Comparison of ENCODE assay signal across 9 cellular contexts in the genomic region with DNA sequence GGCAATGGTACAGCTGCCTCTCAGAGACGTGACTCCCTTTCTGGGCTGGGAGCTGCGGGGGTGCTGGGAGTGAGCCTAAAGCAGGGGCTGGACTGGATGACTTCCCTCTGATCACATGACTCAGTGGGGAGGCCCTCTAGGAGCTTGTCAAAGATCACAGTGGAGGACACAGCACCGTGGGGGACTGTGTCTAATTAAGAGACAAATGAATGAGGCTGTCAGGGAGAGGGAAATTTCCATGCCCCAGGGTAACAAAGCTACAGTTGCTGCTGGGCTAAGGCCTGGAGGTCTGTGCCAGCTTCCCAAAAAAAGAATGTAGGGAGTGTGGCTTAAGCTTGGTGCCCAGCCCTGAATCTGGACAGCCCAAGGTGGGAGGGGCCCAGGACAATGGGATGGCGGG.
DNase-seq lines count a peak whose midpoint lies in the region; ATAC-seq, FAIRE-seq and TF ChIP-seq lines count a peak whose summit lies in the region.
"Had no signal": no experiment of that assay in that cellular context is flagged by ENCODE, and none has a peak within 500 bp of the region (broad histone marks: within the 10 kb centered on the region; RNA-seq: fewer than 3 reads in every experiment).

No MANE protein-coding gene starts in this region.

- H3K79me2 ChIP-seq in PC-9 (ENCODE audit: low read depth): no peaks in the 10 kb centered on the region

- H3K4me1 ChIP-seq in esophagus muscularis mucosa: peaks cover 20 to 40% (median 35%) of the 10 kb centered on the region in 4 donors
- peaks cover 30% of the 10 kb centered on the region for H3K4me1 ChIP-seq in PC-9 (replicated peaks; ENCODE audit: insufficient read depth)
- H3K4me1 ChIP-seq in CD8-positive, alpha-beta memory T cell (ENCODE audit: insufficient read depth, low read length): no peaks in the 10 kb centered on the region

- 36% methylated on average over 4 of the region's 4 CpGs for WGBS in esophagus muscularis mucosa

- no peaks in the 10 kb centered on the region for H3K36me3 ChIP-seq in esophagus muscularis mucosa
- no peaks in the 10 kb centered on the region for H3K36me3 ChIP-seq in PC-9 (ENCODE audit: low read depth)
- no peaks in the 10 kb centered on the region for H3K36me3 ChIP-seq in CD8-positive, alpha-beta memory T cell (ENCODE audit: insufficient read depth, low read length)

- H3K9me3 ChIP-seq in esophagus muscularis mucosa (peaks cover 0 to 3% (median 0%) of the 10 kb centered on the region in 4 donors), PC-9 (ENCODE audit: insufficient read depth, low read depth) (no peaks in the 10 kb centered on the region)
- no peaks in the 10 kb centered on the region for H3K9me3 ChIP-seq in CD8-positive, alpha-beta memory T cell (ENCODE audit: low read length)

- H3K4me3 ChIP-seq in esophagus muscularis mucosa (no peak overlapping the region), PC-9 (no peak overlapping the region)
- no peak overlapping the region for H3K4me3 ChIP-seq in CD8-positive, alpha-beta memory T cell (ENCODE audit: low read length)

- peaks cover 7% of the 10 kb centered on the region; the same call in 1 of the 2 replicates for H3F3A ChIP-seq in PC-9 (ENCODE audit: insufficient read depth, low read depth)

- no peaks in the 10 kb centered on the region for H3K36me3 Mint-ChIP-seq in nephron (ENCODE audit: low read depth)
- no peaks in the 10 kb centered on the region for H3K36me3 Mint-ChIP-seq in CD8-positive, alpha-beta memory T cell

- H3K27me3 ChIP-seq in esophagus muscularis mucosa (no peaks in the 10 kb centered on the region), PC-9 (ENCODE audit: insufficient read depth, low read depth) (no peaks in the 10 kb centered on the region)
- H3K27me3 ChIP-seq in CD8-positive, alpha-beta memory T cell (ENCODE audit: insufficient read depth, low read length, poor library complexity, severe bottlenecking): peaks cover 4% of the 10 kb centered on the region

- no peak for TF ChIP-seq EP300 in esophagus muscularis mucosa (IDR thresholded peaks at IDR 0.05)

- no peak overlapping the region for H3K4me2 ChIP-seq in PC-9

- H3K27ac ChIP-seq in esophagus muscularis mucosa (replicated peaks in 1 of 4) (peak overlapping the region; percentile 20 to 41 (median 29)), PC-9 (no peak overlapping the region)
- H3K27ac ChIP-seq in CD8-positive, alpha-beta memory T cell (ENCODE audit: low read depth, low read length): no peak overlapping the region

- intact Hi-C loops in esophagus muscularis mucosa (cut with DNase I): no loop called here
- intact Hi-C loops in PC-9 (cut with micrococcal nuclease; ENCODE audit: unreplicated experiment): no loop called here

- DNase-seq in COLO829 (ENCODE audit: low spot score): peak; percentile 55
- peak; percentile 76 for DNase-seq in NCI-H446 treated with DMSO at 0.1 percent for 48 hours (lab: John Stamatoyannopoulos, UW)
- no peak for DNase-seq in esophagus muscularis mucosa (ENCODE audit: extremely low spot score)
- no peak for DNase-seq in PC-9
- DNase-seq in GM19239 (ENCODE audit: insufficient read length, low spot score): no peak
- DNase-seq in CD8-positive, alpha-beta memory T cell: no peak
- DNase-seq: stimulated activated CD8-positive, alpha-beta memory T cell treated with anti-CD3 and anti-CD28 coated beads, Interleukin-4, amount 100 ng/mL, for 48 hours had no signal

- TF ChIP-seq POLR2A in esophagus muscularis mucosa (IDR thresholded peaks at IDR 0.05; ENCODE audit: low read depth): no peak

- POLR2A ChIA-PET in PC-9 (lab: Charles Lee; ENCODE audit: unreplicated experiment): no interaction called here
- POLR2A ChIA-PET in CD8-positive, alpha-beta memory T cell (lab: Charles Lee): no interaction called here

- H3K9me3 Mint-ChIP-seq in nephron: no peaks in the 10 kb centered on the region
- H3K9me3 Mint-ChIP-seq in CD8-positive, alpha-beta memory T cell: peaks cover 0 to 4% (median 0%) of the 10 kb centered on the region in 5 donors

- peaks cover 40% of the 10 kb centered on the region for H3K4me1 Mint-ChIP-seq in nephron
- peaks cover 0 to 6% (median 0%) of the 10 kb centered on the region in 3 donors for H3K4me1 Mint-ChIP-seq in CD8-positive, alpha-beta memory T cell

- H3K27ac Mint-ChIP-seq in nephron: peak overlapping the region in 2 of 3 experiments; percentile 28 to 48
- H3K27ac Mint-ChIP-seq in CD8-positive, alpha-beta memory T cell: peak overlapping the region in 1 of 8 donors; percentile 14

- TF ChIP-seq CTCF in esophagus muscularis mucosa (IDR thresholded peaks at IDR 0.05): no peak
- no peak for TF ChIP-seq CTCF in nephron (IDR thresholded peaks at IDR 0.05; ENCODE audit: unreplicated experiment in 3 of 3)
- TF ChIP-seq CTCF in PC-9 (conservative IDR thresholded peaks at IDR 0.05): no peak

- no peak overlapping the region for H2AFZ ChIP-seq in PC-9

- no peaks in the 10 kb centered on the region for H3K9me2 ChIP-seq in PC-9 (ENCODE audit: insufficient read depth)

- ATAC-seq in GM18517 (IDR thresholded peaks at IDR 0.05; ENCODE audit: unreplicated experiment): no peak

- no peaks in the 10 kb centered on the region for H4K20me1 ChIP-seq in PC-9 (ENCODE audit: insufficient read depth)

- CTCF ChIA-PET in PC-9 (lab: Charles Lee): no interaction called here
- CTCF ChIA-PET in CD8-positive, alpha-beta memory T cell (lab: Charles Lee): no interaction called here

- no peak for FAIRE-seq in GM19239 (lab: Jason Lieb, UNC)

- no peak overlapping the region for H3K4me3 Mint-ChIP-seq in nephron
- H3K4me3 Mint-ChIP-seq in CD8-positive, alpha-beta memory T cell: no peak overlapping the region

- peaks cover 21% of the 10 kb centered on the region for H3K27me3 Mint-ChIP-seq in nephron (ENCODE audit: low read depth)
- peaks cover 17 to 31% of the 10 kb centered on the region in 2 donors for H3K27me3 Mint-ChIP-seq in CD8-positive, alpha-beta memory T cell

- no TSS peak for BruUV-seq in PC-9 (replicated peaks; lab: Mats Ljungman, UMichigan)

Comparison
In these comparisons a context has a peak if more than half of its experiments do, and no peak if none do; other contexts are left out.
1. DNase-seq: peak in COLO829 (single experiment) and NCI-H446 treated with DMSO at 0.1 percent for 48 hours (single experiment); none in esophagus muscularis mucosa (single experiment), PC-9 (0 of 2), GM19239 (single experiment) and CD8-positive, alpha-beta memory T cell (0 of 5).
2. H3K27ac ChIP-seq: peak in esophagus muscularis mucosa (4 of 4); none in PC-9 (single experiment) and CD8-positive, alpha-beta memory T cell (single experiment).